In genomic region chr12:52837781-52838736, GRCh38 we compare ENCODE assay signal across 18 cellular contexts. TPM values are rescaled to one million over a fixed set of nuclear protein-coding genes. Genes with fewer than 3 reads are reported as not detected.
DNase-seq lines count a peak whose midpoint lies in the region; ATAC-seq and TF ChIP-seq lines count a peak whose summit lies in the region.
"Had no signal": no experiment of that assay in that cellular context is flagged by ENCODE, and none has a peak within 500 bp of the region (broad histone marks: within the 10 kb centered on the region; RNA-seq: fewer than 3 reads in every experiment).

No MANE protein-coding gene starts in this region.

- DNase-seq in activated CD4-positive, alpha-beta T cell treated with anti-CD3 and anti-CD28 coated beads for 36 hours, result no peak
- DNase-seq in activated CD4-positive, alpha-beta T cell treated with anti-CD3 and anti-CD28 coated beads, Interleukin-2, amount 50 U/mL, for 48 hours, result no peak
- peak; percentile 25 for DNase-seq in NCI-H226
- DNase-seq in chondrocyte (ENCODE audit: low spot score), result peak; percentile 22
- DNase-seq in osteoblast (ENCODE audit: insufficient read length, low spot score, missing footprints), result no peak
- no peak for DNase-seq in OCI-M1 (lab: John Stamatoyannopoulos, UW)
- no peak for DNase-seq in iPS-NIHi11 (ENCODE audit: low spot score)
- DNase-seq: activated CD4-positive, alpha-beta T cell treated with anti-CD3 and anti-CD28 coated beads for 1 hour; CD4-positive, alpha-beta memory T cell; central memory CD4-positive, alpha-beta T cell; NCI-H1930; SIG-M5 had no signal

- H3K9me3 ChIP-seq in osteoblast (ENCODE audit: low read depth, low read length), result no peaks in the 10 kb centered on the region
- H3K9me3 ChIP-seq: HAP-1, right atrium auricular region had no signal

- intact Hi-C loops in activated CD4-positive, alpha-beta T cell treated with anti-CD3 and anti-CD28 coated beads for 36 hours (cut with DNase I, micrococcal nuclease), result no loop called here

- no peak overlapping the region for H3K4me3 ChIP-seq in osteoblast (ENCODE audit: insufficient read depth, low read length)
- H3K4me3 ChIP-seq: HAP-1, right atrium auricular region had no signal

- no peaks in the 10 kb centered on the region for H3K79me2 ChIP-seq in osteoblast (ENCODE audit: insufficient read depth, low read length)

- H3K4me1 Mint-ChIP-seq in activated CD4-positive, alpha-beta T cell treated with anti-CD3 and anti-CD28 coated beads for 36 hours, result peaks cover 31% of the 10 kb centered on the region
- peaks cover 27% of the 10 kb centered on the region for H3K4me1 Mint-ChIP-seq in chondrocyte (ENCODE audit: low read depth)

- POLR2A ChIA-PET in activated CD4-positive, alpha-beta T cell treated with anti-CD3 and anti-CD28 coated beads for 36 hours (lab: Charles Lee), result no interaction called here

- H3K27me3 ChIP-seq in osteoblast (ENCODE audit: insufficient read depth, low read length), result no peaks in the 10 kb centered on the region
- H3K27me3 ChIP-seq: right atrium auricular region had no signal

- TF ChIP-seq CTCF in chondrocyte (IDR thresholded peaks at IDR 0.05) (no peak), osteoblast (IDR thresholded peaks at IDR 0.05; ENCODE audit: extremely low read depth, low read depth, low read length) (no peak)

- no peaks in the 10 kb centered on the region for H3K36me3 Mint-ChIP-seq in activated CD4-positive, alpha-beta T cell treated with anti-CD3 and anti-CD28 coated beads for 36 hours (ENCODE audit: low read depth)
- no peaks in the 10 kb centered on the region for H3K36me3 Mint-ChIP-seq in chondrocyte (ENCODE audit: low read depth)
- H3K36me3 Mint-ChIP-seq: CD4-positive, alpha-beta memory T cell had no signal

- no peak overlapping the region for H2AFZ ChIP-seq in osteoblast (ENCODE audit: low read length)

- no peak for ATAC-seq in activated CD4-positive, alpha-beta T cell treated with anti-CD3 and anti-CD28 coated beads for 36 hours
- no peak for ATAC-seq in GM21367 (IDR thresholded peaks at IDR 0.05; ENCODE audit: unreplicated experiment)

- peaks cover 28% of the 10 kb centered on the region for H3K4me1 ChIP-seq in osteoblast (ENCODE audit: insufficient read depth, low read length)
- H3K4me1 ChIP-seq: HAP-1, right atrium auricular region had no signal

- H3K36me3 ChIP-seq in osteoblast (ENCODE audit: insufficient read depth, low read length), result no peaks in the 10 kb centered on the region
- H3K36me3 ChIP-seq: HAP-1, right atrium auricular region had no signal

- no peaks in the 10 kb centered on the region for H4K20me1 ChIP-seq in osteoblast (ENCODE audit: insufficient read depth, low read length)

- peak overlapping the region; percentile 72 for H3K27ac Mint-ChIP-seq in activated CD4-positive, alpha-beta T cell treated with anti-CD3 and anti-CD28 coated beads for 36 hours
- H3K27ac Mint-ChIP-seq in chondrocyte (ENCODE audit: unreplicated experiment), result peak overlapping the region; percentile 80

- no peaks in the 10 kb centered on the region for H3K9me3 Mint-ChIP-seq in activated CD4-positive, alpha-beta T cell treated with anti-CD3 and anti-CD28 coated beads for 36 hours (ENCODE audit: low read depth)
- H3K9me3 Mint-ChIP-seq in chondrocyte (ENCODE audit: low read depth), result no peaks in the 10 kb centered on the region

- H3K27ac ChIP-seq in osteoblast (ENCODE audit: low read depth, low read length), result peak overlapping the region; percentile 72
- H3K27ac ChIP-seq: right atrium auricular region had no signal

- peaks cover 5% of the 10 kb centered on the region for H3K27me3 Mint-ChIP-seq in activated CD4-positive, alpha-beta T cell treated with anti-CD3 and anti-CD28 coated beads for 36 hours
- peaks cover 2% of the 10 kb centered on the region for H3K27me3 Mint-ChIP-seq in chondrocyte (ENCODE audit: low read depth)

- no peak overlapping the region for H3K4me2 ChIP-seq in osteoblast (ENCODE audit: insufficient read depth, low read length)

- H3K4me3 Mint-ChIP-seq in activated CD4-positive, alpha-beta T cell treated with anti-CD3 and anti-CD28 coated beads for 36 hours, result no peak overlapping the region
- H3K4me3 Mint-ChIP-seq in chondrocyte (ENCODE audit: unreplicated experiment), result no peak overlapping the region
- H3K4me3 Mint-ChIP-seq: CD4-positive, alpha-beta memory T cell had no signal

- CTCF ChIA-PET in activated CD4-positive, alpha-beta T cell treated with anti-CD3 and anti-CD28 coated beads for 36 hours (lab: Charles Lee), result interaction anchor here (0.5 to 1.4 kb wide), 4 partner anchors 31 to 271 kb away, joined by 3 to 4 read pairs (median 4); no protein-coding TSS in a partner anchor

RNA-seq across cellular contexts. Expression of gene KRT79, which starts 3.9 kb away (rescaled TPM):
- under 1 TPM; 0.09 to 0.16 TPM for total RNA-seq in activated CD4-positive, alpha-beta T cell treated with anti-CD3 and anti-CD28 coated beads for 36 hours
- total RNA-seq in chondrocyte (0.10 to 0.31 TPM (median 0.19 TPM) in 3 replicates), osteoblast (not detected in 2 replicates)
- total RNA-seq: CD4-positive, alpha-beta memory T cell; right atrium auricular region; T-helper 2 cell treated with Interferon-gamma antibody and Interleukin-4, amounts not matched to agents 100 ng/mL and 5 ng/mL, for 36 hours had no signal

RNA-seq across cellular contexts. Expression of gene KRT78, which starts 10.7 kb away (rescaled TPM):
- total RNA-seq in activated CD4-positive, alpha-beta T cell treated with anti-CD3 and anti-CD28 coated beads for 36 hours, result not detected
- total RNA-seq in chondrocyte, result not detected in 3 replicates
- total RNA-seq in osteoblast, result not detected in 2 replicates
- total RNA-seq: CD4-positive, alpha-beta memory T cell; HT1080; mesenteric fat pad; right atrium auricular region; T-helper 2 cell treated with Interferon-gamma antibody and Interleukin-4, amounts not matched to agents 100 ng/mL and 5 ng/mL, for 36 hours had no signal

RNA-seq across cellular contexts. Expression of gene KRT4, which starts 24.1 kb away (rescaled TPM):
- not detected for total RNA-seq in activated CD4-positive, alpha-beta T cell treated with anti-CD3 and anti-CD28 coated beads for 36 hours
- total RNA-seq in chondrocyte (0.41 to 0.90 TPM in 2 of 3 replicates, not detected in the other), osteoblast (not detected in 2 replicates)
- total RNA-seq: CD4-positive, alpha-beta memory T cell; HT1080; mesenteric fat pad; right atrium auricular region; T-helper 2 cell treated with Interferon-gamma antibody and Interleukin-4, amounts not matched to agents 100 ng/mL and 5 ng/mL, for 36 hours had no signal

RNA-seq across cellular contexts. Expression of gene KRT3, which starts 42.1 kb away (rescaled TPM):
- not detected for total RNA-seq in activated CD4-positive, alpha-beta T cell treated with anti-CD3 and anti-CD28 coated beads for 36 hours
- total RNA-seq in chondrocyte (not detected in 3 replicates), osteoblast (not detected in 2 replicates)
- total RNA-seq: CD4-positive, alpha-beta memory T cell; mesenteric fat pad; right atrium auricular region; T-helper 2 cell treated with Interferon-gamma antibody and Interleukin-4, amounts not matched to agents 100 ng/mL and 5 ng/mL, for 36 hours had no signal

Comparison
In these comparisons a context has a peak if more than half of its experiments do, and no peak if none do; other contexts are left out.
1. DNase-seq: peak in NCI-H226 (single experiment) and chondrocyte (single experiment); none in activated CD4-positive, alpha-beta T cell treated with anti-CD3 and anti-CD28 coated beads for 36 hours (single experiment), activated CD4-positive, alpha-beta T cell treated with anti-CD3 and anti-CD28 coated beads, Interleukin-2, amount 50 U/mL, for 48 hours (0 of 2), osteoblast (single experiment), OCI-M1 (single experiment) and iPS-NIHi11 (single experiment).